ENCODE assay signal across 23 cellular contexts in genomic region chr2:109507828-109508227, GRCh38.
"Had no signal": no experiment of that assay in that cellular context is flagged by ENCODE, and none has a peak within 500 bp of the region (broad histone marks: within the 10 kb centered on the region; RNA-seq: fewer than 3 reads in every experiment).

No MANE protein-coding gene starts in this region.

- H3K9me3 ChIP-seq: ovary, right atrium auricular region, testis, thyroid gland, transverse colon, upper lobe of left lung, vagina had no signal

- H3K36me3 ChIP-seq: ovary, right atrium auricular region, stomach, thyroid gland, transverse colon, upper lobe of left lung, vagina had no signal

- DNase-seq: islet precursor cell; left ventricle myocardium inferior; mesendoderm; naive B cell; natural killer cell; nephron progenitor cell; ovary; stimulated activated CD4-positive, alpha-beta T cell treated with anti-CD3 and anti-CD28 coated beads, Interleukin-12 subunit alpha, Interleukin-12 subunit beta, amount 100 ng/mL, for 4 hours; stimulated activated CD4-positive, alpha-beta T cell treated with anti-CD3 and anti-CD28 coated beads, Interleukin-15, amount 100 ng/mL, for 24 hours; stimulated activated CD4-positive, alpha-beta T cell treated with anti-CD3 and anti-CD28 coated beads, Interleukin-2, amount 100 ng/mL, for 24 hours; stimulated activated CD4-positive, alpha-beta T cell treated with anti-CD3 and anti-CD28 coated beads, Interleukin-4, amount 100 ng/mL, for 1 hour; stimulated activated naive B cell treated with anti-CD40 and anti-IgM and Interleukin-4, amounts not matched to agents 10 μg/mL and 1 μg/mL and 100 μg/mL, for 72 hours; stimulated activated naive CD8-positive, alpha-beta T cell treated with anti-CD3 and anti-CD28 coated beads, Interleukin-15, Interleukin-2, amounts not matched to agents 100 U/mL and 50 U/mL, for 24 hours; stomach; testis; thyroid gland; transverse colon; upper lobe of left lung had no signal

- H3K27me3 ChIP-seq: ovary, right atrium auricular region, stomach, testis, thyroid gland, transverse colon, upper lobe of left lung, vagina had no signal

- H3K4me3 ChIP-seq: left ventricle myocardium inferior, lung, ovary, right atrium auricular region, skin epidermis, stomach, testis, thyroid gland, transverse colon, upper lobe of left lung, vagina had no signal

- ATAC-seq: natural killer cell; sciatic nerve; stimulated activated naive CD8-positive, alpha-beta T cell treated with anti-CD3 and anti-CD28 coated beads, Interleukin-15, Interleukin-2, amounts not matched to agents 100 U/mL and 50 U/mL, for 24 hours had no signal

- H3K27ac ChIP-seq: left ventricle myocardium inferior, ovary, right atrium auricular region, stomach, testis, thyroid gland, transverse colon, upper lobe of left lung, vagina had no signal

- H3K4me1 ChIP-seq: left ventricle myocardium inferior, right atrium auricular region, testis, transverse colon had no signal
